Comparison of ENCODE assay signal across 15 cellular contexts in the genomic region with DNA sequence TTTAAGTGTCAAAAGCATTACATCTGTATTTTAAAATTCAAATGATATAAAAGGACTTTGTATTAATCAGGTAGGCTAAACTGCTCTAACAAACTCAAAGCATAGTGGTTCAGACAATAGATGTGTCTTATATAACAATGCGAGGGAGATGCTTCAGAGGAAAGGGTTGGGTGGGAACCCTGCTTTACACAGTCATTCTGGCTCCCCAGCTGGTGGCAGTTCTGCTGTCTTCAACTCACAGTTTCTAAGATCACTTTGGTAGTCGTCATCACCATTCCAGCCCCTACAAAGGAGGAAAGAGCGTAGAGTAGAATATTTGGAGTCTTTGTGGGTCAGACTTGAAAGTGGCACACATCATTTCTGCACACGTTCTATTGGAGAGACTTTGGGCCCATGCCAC.
"Had no signal": no experiment of that assay in that cellular context is flagged by ENCODE, and none has a peak within 500 bp of the region (broad histone marks: within the 10 kb centered on the region; RNA-seq: fewer than 3 reads in every experiment).

No MANE protein-coding gene starts in this region.

- H3K9me3 ChIP-seq: SK-N-SH, upper lobe of right lung had no signal

- H3K9ac ChIP-seq: parathyroid adenoma, SK-N-SH had no signal

- ATAC-seq: activated CD4-positive, CD25-positive, alpha-beta regulatory T cell treated with anti-CD3 and anti-CD28 coated beads, Interleukin-2, amount 50 U/mL, for 24 hours; activated CD8-positive, alpha-beta T cell treated with anti-CD3 and anti-CD28 coated beads for 36 hours; sciatic nerve; upper lobe of right lung had no signal

- DNase-seq: activated CD4-positive, alpha-beta T cell treated with anti-CD3 and anti-CD28 coated beads, Interleukin-2, amount 10 ng/mL, durations not matched to agents 7 days and 5 days; activated CD8-positive, alpha-beta T cell treated with anti-CD3 and anti-CD28 coated beads for 36 hours; activated gamma-delta T cell; aorta; central memory CD4-positive, alpha-beta T cell; effector memory CD4-positive, alpha-beta T cell; midbrain; nephron progenitor cell; SK-N-SH; stimulated activated CD4-positive, alpha-beta T cell treated with anti-CD3 and anti-CD28 coated beads, Interleukin-4, amount 100 ng/mL, for 1 hour; stimulated activated naive CD4-positive, alpha-beta T cell; upper lobe of right lung had no signal

- H3K27ac ChIP-seq: parathyroid adenoma, upper lobe of right lung had no signal

- H3K27me3 ChIP-seq: upper lobe of right lung had no signal

- H3K36me3 ChIP-seq: upper lobe of right lung had no signal

- H3K4me3 ChIP-seq: upper lobe of right lung had no signal
